Comparison of ENCODE assay signal across 8 cellular contexts in the genomic region with DNA sequence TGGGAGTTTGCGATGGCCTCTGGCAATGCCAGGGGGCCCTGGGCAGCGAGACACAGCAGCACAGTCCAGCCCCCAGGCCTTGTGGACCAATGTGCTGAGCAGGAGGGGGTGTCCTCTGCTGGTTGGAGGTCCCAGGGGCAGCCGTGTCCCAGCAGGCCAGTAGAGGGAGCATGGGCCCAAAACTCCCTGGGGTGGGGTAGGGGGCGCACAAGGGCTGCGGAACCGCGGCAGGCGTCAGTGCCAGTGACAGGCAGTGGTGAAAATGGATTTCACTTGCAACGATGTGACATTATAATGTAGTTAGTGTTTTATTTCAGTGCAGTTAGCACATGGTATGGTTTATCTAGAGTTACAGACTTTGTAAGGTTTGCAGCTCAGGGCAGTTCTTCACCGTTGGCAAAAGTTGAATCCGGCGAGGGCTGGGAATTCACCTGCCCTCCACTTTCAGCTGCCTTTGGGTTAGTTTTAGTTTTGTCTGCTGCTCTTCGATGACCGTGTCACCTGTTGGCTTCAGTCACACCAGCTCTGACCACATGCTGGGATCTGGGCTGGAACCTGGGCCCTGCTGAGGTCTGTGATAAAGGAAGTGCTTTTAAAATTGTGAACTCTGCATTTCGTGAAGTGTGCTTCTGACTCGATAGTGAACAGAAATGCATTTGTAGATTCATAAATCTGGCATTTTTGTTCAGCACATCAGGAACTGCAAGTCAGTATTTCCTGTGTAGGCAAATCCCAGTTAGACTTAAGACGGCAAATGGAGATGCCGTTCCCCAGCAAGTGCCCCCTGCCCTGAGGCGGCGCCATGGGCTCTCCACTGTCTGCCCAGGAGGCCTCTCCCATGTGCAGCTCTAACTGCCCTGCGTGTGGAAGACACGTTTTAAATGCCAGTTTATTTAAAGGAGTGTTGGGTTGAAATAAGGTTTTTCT. TPM values are rescaled to one million over a fixed set of nuclear protein-coding genes. Genes with fewer than 3 reads are reported as not detected.
DNase-seq lines count a peak whose midpoint lies in the region; ATAC-seq and FAIRE-seq lines count a peak whose summit lies in the region.

No MANE protein-coding gene starts in this region.

- FAIRE-seq in urothelium cell line (lab: Jason Lieb, UNC) = no peak

- ATAC-seq in HG03135 (IDR thresholded peaks at IDR 0.05; ENCODE audit: unreplicated experiment) = peak; percentile 41
- ATAC-seq in HG03039 (IDR thresholded peaks at IDR 0.05; ENCODE audit: unreplicated experiment) = no peak

- DNase-seq in Daoy (ENCODE audit: low read depth) (peak; percentile 63), RPMI8226 (peak; percentile 89), germinal center (ENCODE audit: low spot score) (peak; percentile 81), posterior cingulate gyrus (peak in 9 of 10 donors; percentile 49 to 95 (median 76)), urothelium cell line (ENCODE audit: low spot score) (peak; percentile 71)
- peak; percentile 21 for DNase-seq in activated effector memory CD4-positive, alpha-beta T cell treated with Interleukin-2 at 50 U/mL for 16 hours

- intact Hi-C loops in posterior cingulate gyrus (cut with DNase I) = loop anchor here (1.0 to 10.0 kb wide), 2 partner anchors 60 to 105 kb away; no protein-coding TSS in a partner anchor

RNA-seq across cellular contexts. Expression of gene PYGB, which starts 46.8 kb away (rescaled TPM):
- 54.8 and 59.9 TPM in 2 replicates for total RNA-seq in Daoy (2014; rRNA removed; shearing (Covaris generic))

Comparison
In these comparisons a context has a peak if more than half of its experiments do, and no peak if none do; other contexts are left out.
1. DNase-seq: peak in every context shown above with its lines; median percentile 89 in RPMI8226; 81 in germinal center; 76 in posterior cingulate gyrus; 71 in urothelium cell line; 63 in Daoy; 21 in activated effector memory CD4-positive, alpha-beta T cell treated with Interleukin-2 at 50 U/mL for 16 hours.